13 cellular contexts compared by ENCODE assay signal in genomic region chr6:57177545-57178225, GRCh38. TPM values are rescaled to one million over a fixed set of nuclear protein-coding genes. Genes with fewer than 3 reads are reported as not detected.
DNase-seq lines count a peak whose midpoint lies in the region; ATAC-seq and TF ChIP-seq lines count a peak whose summit lies in the region.
"Had no signal": no experiment of that assay in that cellular context is flagged by ENCODE, and none has a peak within 500 bp of the region (broad histone marks: within the 10 kb centered on the region; RNA-seq: fewer than 3 reads in every experiment).

No MANE protein-coding gene starts in this region.

- peaks cover 4 to 10% of the 10 kb centered on the region in 2 donors for H3K36me3 ChIP-seq in ascending aorta
- H3K36me3 ChIP-seq in left ventricle myocardium inferior: peaks cover 7% of the 10 kb centered on the region
- no peaks in the 10 kb centered on the region for H3K36me3 ChIP-seq in ovary
- H3K36me3 ChIP-seq in urinary bladder (ENCODE audit: insufficient read depth): no peaks in the 10 kb centered on the region
- H3K36me3 ChIP-seq: breast epithelium had no signal

- ATAC-seq in HG02970 (IDR thresholded peaks at IDR 0.05; ENCODE audit: low FRiP score, unreplicated experiment) (no peak), GM21390 (IDR thresholded peaks at IDR 0.05; ENCODE audit: unreplicated experiment) (no peak), GM21717 (IDR thresholded peaks at IDR 0.05; ENCODE audit: unreplicated experiment) (no peak)
- ATAC-seq: stimulated activated naive CD8-positive, alpha-beta T cell treated with anti-CD3 and anti-CD28 coated beads, Interleukin-15, amount 100 ng/mL, for 72 hours had no signal

- H3K27me3 ChIP-seq in ascending aorta (no peaks in the 10 kb centered on the region), left ventricle myocardium inferior (ENCODE audit: low read depth) (no peaks in the 10 kb centered on the region), ovary (no peaks in the 10 kb centered on the region)
- H3K27me3 ChIP-seq: breast epithelium had no signal

- peaks cover 4 to 48% of the 10 kb centered on the region in 2 donors for H3K4me1 ChIP-seq in ascending aorta
- peaks cover 90% of the 10 kb centered on the region for H3K4me1 ChIP-seq in left ventricle myocardium inferior
- H3K4me1 ChIP-seq in ovary (ENCODE audit: insufficient read depth): peaks cover 9% of the 10 kb centered on the region
- H3K4me1 ChIP-seq in urinary bladder (ENCODE audit: insufficient read depth): peaks cover 1% of the 10 kb centered on the region
- H3K4me1 ChIP-seq: breast epithelium had no signal

- TF ChIP-seq CTCF in ascending aorta (IDR thresholded peaks at IDR 0.05): no peak
- no peak for TF ChIP-seq CTCF in left ventricle myocardium inferior (IDR thresholded peaks at IDR 0.05; ENCODE audit: borderline replicate concordance)
- no peak for TF ChIP-seq CTCF in ovary (IDR thresholded peaks at IDR 0.05)

- peak in 1 of 2 donors; percentile 84 for DNase-seq in ascending aorta (ENCODE audit: low spot score in 2 of 2)
- DNase-seq in left ventricle myocardium inferior: peak; percentile 36
- peak; percentile 62 to 76 (median 68) for DNase-seq in ovary
- DNase-seq in amygdala (lab: John Stamatoyannopoulos, UW): no peak
- DNase-seq: activated CD4-positive, alpha-beta T cell treated with anti-CD3 and anti-CD28 coated beads, Interleukin-2, amount 50 U/mL, for 4 hours; activated effector memory CD4-positive, alpha-beta T cell treated with Interleukin-2 at 50 U/mL for 16 hours; NCI-H2171 treated with DMSO at 0.1 percent for 48 hours; stimulated activated naive CD8-positive, alpha-beta T cell treated with anti-CD3 and anti-CD28 coated beads, Interleukin-15, amount 100 ng/mL, for 72 hours had no signal

- H3K9me3 ChIP-seq in ascending aorta (no peaks in the 10 kb centered on the region), left ventricle myocardium inferior (replicated peaks) (no peaks in the 10 kb centered on the region), ovary (no peaks in the 10 kb centered on the region)
- H3K9me3 ChIP-seq: breast epithelium had no signal

- TF ChIP-seq POLR2A in ovary (IDR thresholded peaks at IDR 0.05): no peak

- H3K27ac ChIP-seq in ascending aorta (peak overlapping the region; percentile 78 to 91), left ventricle myocardium inferior (replicated peaks) (peak overlapping the region; percentile 84), ovary (peak overlapping the region; percentile 40 to 96), urinary bladder (ENCODE audit: low read depth) (peak overlapping the region; percentile 83)

- 14 to 18% (median 14%) methylated on average over 11 of the region's 11 CpGs for WGBS in ovary, 3 donors
- WGBS in urinary bladder: 31% methylated on average over 11 of the region's 11 CpGs

- intact Hi-C loops in ascending aorta (cut with DNase I) (loop anchor here (10.0 kb wide), 1 partner anchor 223 kb away; the partner anchor contains the start of gene BEND6), left ventricle myocardium inferior (cut with micrococcal nuclease) (no loop called here), ovary (cut with DNase I) (no loop called here)

- TF ChIP-seq EP300 in ovary (IDR thresholded peaks at IDR 0.05): no peak

- peak overlapping the region in 1 of 2 donors; percentile 44 for H3K4me3 ChIP-seq in ascending aorta
- H3K4me3 ChIP-seq in left ventricle myocardium inferior: peak overlapping the region; percentile 50
- peak overlapping the region; percentile 9 for H3K4me3 ChIP-seq in ovary
- H3K4me3 ChIP-seq in urinary bladder (ENCODE audit: low read depth, low read length): no peak overlapping the region
- H3K4me3 ChIP-seq: breast epithelium had no signal

RNA-seq across cellular contexts. Expression of gene BAG2, which starts 5.6 kb away (rescaled TPM):
- total RNA-seq in ascending aorta (7.7 TPM), left ventricle myocardium inferior (11.2 TPM), ovary (10 to 100 TPM in 5 of 7 donors, 1 to 10 TPM in 2; 9.4 to 18.2 (median 13.6) TPM), urinary bladder (82.3 TPM)
- polyA plus RNA-seq in ovary (10 to 100 TPM in 1 of 2 donors, 1 to 10 TPM in 1; 9.6 to 13.4 TPM), urinary bladder (34.3 TPM)

RNA-seq across cellular contexts. Expression of gene RAB23, which starts 44.4 kb away (rescaled TPM):
- total RNA-seq in ascending aorta (19.9 TPM), left ventricle myocardium inferior (10.9 TPM), ovary (10 to 100 TPM; 14.2 to 24.7 (median 15.8) TPM), urinary bladder (193 TPM)
- polyA plus RNA-seq in ovary (10 to 100 TPM; 16.7 to 31.0 TPM), urinary bladder (74.4 TPM)

Comparison
In these comparisons a context has a peak if more than half of its experiments do, and no peak if none do; other contexts are left out.
1. DNase-seq: peak in left ventricle myocardium inferior (single experiment) and ovary (5 of 5); none in amygdala (0 of 56).
2. Peak in every context shown above with its lines, with median percentiles within 50 percentile points of each other: H3K27ac ChIP-seq.